In the genomic region with DNA sequence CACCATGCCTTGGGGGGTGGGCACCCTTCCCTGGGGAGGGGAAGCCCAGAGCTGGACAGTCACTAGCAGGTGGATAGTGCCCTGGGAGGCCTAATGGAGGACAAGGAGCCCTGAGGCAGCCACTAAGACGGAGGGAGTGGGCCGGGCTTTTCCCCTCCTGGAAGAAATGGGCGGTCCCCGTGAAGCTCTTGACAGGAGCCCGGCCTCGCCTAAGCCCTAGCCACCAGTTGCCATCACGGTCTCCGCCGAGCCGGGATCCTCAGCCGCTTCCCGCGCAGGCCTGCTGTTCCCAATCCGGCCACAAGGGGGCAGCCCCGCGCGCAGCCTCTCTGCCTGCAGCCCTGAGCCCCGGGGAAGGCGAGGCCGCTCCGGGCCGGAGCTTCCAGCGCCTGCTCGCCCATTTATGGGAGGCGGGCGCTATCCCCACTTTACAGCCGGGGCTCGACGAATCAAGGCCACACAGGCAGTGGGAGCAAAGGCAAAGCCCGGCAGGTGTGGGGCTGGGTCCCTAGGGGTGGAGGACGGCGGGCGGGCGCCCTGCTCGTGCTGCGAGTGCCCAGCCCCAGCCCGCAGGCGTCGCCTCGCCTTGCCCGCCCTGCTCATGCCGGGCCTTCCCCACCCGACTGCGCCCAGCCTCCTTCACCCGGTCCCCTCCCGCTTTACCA, we compare ENCODE assay signal across 8 cellular contexts.
DNase-seq lines count a peak whose midpoint lies in the region; ATAC-seq and TF ChIP-seq lines count a peak whose summit lies in the region.

No MANE protein-coding gene starts in this region.

- peak overlapping the region in 4 of 5 donors; percentile 0 to 80 (median 64) for H3K27ac ChIP-seq in stomach

- peaks cover 2% of the 10 kb centered on the region for H3K4me1 Mint-ChIP-seq in activated T-cell treated with anti-CD3 and anti-CD28 coated beads, Interleukin-2, amount 50 U/mL, for 4 hours (ENCODE audit: low read depth)
- H3K4me1 Mint-ChIP-seq in naive thymus-derived CD8-positive, alpha-beta T cell, result peaks cover 0 to 19% (median 1%) of the 10 kb centered on the region in 4 donors

- no peak for TF ChIP-seq EP300 in stomach (IDR thresholded peaks at IDR 0.05)

- no peak overlapping the region for H3K4me3 ChIP-seq in fibroblast of mammary gland (ENCODE audit: control insufficient read depth, low read depth, low read length)
- H3K4me3 ChIP-seq in stomach, result peak overlapping the region; percentile 51 to 60 (median 52)

- peak; percentile 68 for DNase-seq in G401 (ENCODE audit: low spot score)
- DNase-seq in NCI-H774 (lab: John Stamatoyannopoulos, UW), result peak; percentile 68
- DNase-seq in activated T-cell treated with anti-CD3 and anti-CD28 coated beads, Interleukin-2, amount 50 U/mL, for 4 hours, result peak; percentile 75
- peak; percentile 49 for DNase-seq in fibroblast of mammary gland (ENCODE audit: low read depth)
- DNase-seq in naive thymus-derived CD8-positive, alpha-beta T cell, result peak in 7 of 10 donors; percentile 22 to 72 (median 52)
- DNase-seq in stomach, result peak; percentile 86

- intact Hi-C loops in stomach (cut with DNase I; ENCODE audit: low total_unique reads), result no loop called here

- TF ChIP-seq CTCF in fibroblast of mammary gland (conservative IDR thresholded peaks at IDR 0.05; ENCODE audit: control insufficient read depth, insufficient read depth, low read depth, low read length), result peak; percentile 77
- TF ChIP-seq CTCF in stomach (IDR thresholded peaks at IDR 0.05), result peak in 5 of 7 experiments; percentile 83 to 100 (median 97)

- 7 to 25% (median 16%) methylated on average over 16 to 46 of the region's 46 CpGs for WGBS in stomach, 5 donors

- no peaks in the 10 kb centered on the region for H3K9me3 ChIP-seq in stomach

- peaks cover 10% of the 10 kb centered on the region for H3K36me3 Mint-ChIP-seq in activated T-cell treated with anti-CD3 and anti-CD28 coated beads, Interleukin-2, amount 50 U/mL, for 4 hours (ENCODE audit: insufficient read depth)
- H3K36me3 Mint-ChIP-seq in naive thymus-derived CD8-positive, alpha-beta T cell, result peaks cover 0 to 67% (median 9%) of the 10 kb centered on the region in 3 donors

- peaks cover 19 to 40% (median 29%) of the 10 kb centered on the region in 4 donors for H3K4me1 ChIP-seq in stomach

- ATAC-seq in HG03066 (IDR thresholded peaks at IDR 0.05; ENCODE audit: low read depth, unreplicated experiment) (peak; percentile 46), HG02970 (IDR thresholded peaks at IDR 0.05; ENCODE audit: low FRiP score, unreplicated experiment) (no peak)
- peak; percentile 78 to 82 for ATAC-seq in activated T-cell treated with anti-CD3 and anti-CD28 coated beads, Interleukin-2, amount 50 U/mL, for 4 hours
- peak in 1 of 2 donors; percentile 80 for ATAC-seq in naive thymus-derived CD8-positive, alpha-beta T cell

- peaks cover 6 to 69% (median 50%) of the 10 kb centered on the region in 4 donors for H3K36me3 ChIP-seq in stomach

- no peak overlapping the region for H3K4me3 Mint-ChIP-seq in activated T-cell treated with anti-CD3 and anti-CD28 coated beads, Interleukin-2, amount 50 U/mL, for 4 hours
- H3K4me3 Mint-ChIP-seq in naive thymus-derived CD8-positive, alpha-beta T cell, result no peak overlapping the region

- in situ Hi-C loops in G401 (cut with HindIII; ENCODE audit: low sequenced_read_pairs), result no loop called here

- H3K27me3 ChIP-seq in stomach, result no peaks in the 10 kb centered on the region

- TF ChIP-seq POLR2A in stomach (IDR thresholded peaks at IDR 0.05), result no peak

- H3K9me3 Mint-ChIP-seq in activated T-cell treated with anti-CD3 and anti-CD28 coated beads, Interleukin-2, amount 50 U/mL, for 4 hours, result no peaks in the 10 kb centered on the region
- H3K9me3 Mint-ChIP-seq in naive thymus-derived CD8-positive, alpha-beta T cell, result no peaks in the 10 kb centered on the region

- peak overlapping the region in 3 of 10 donors; percentile 14 to 82 (median 43) for H3K27ac Mint-ChIP-seq in naive thymus-derived CD8-positive, alpha-beta T cell

- POLR2A ChIA-PET in naive thymus-derived CD8-positive, alpha-beta T cell (lab: Charles Lee), result interaction anchor here (0.8 to 1.7 kb wide), 3 partner anchors 21 to 49 kb away, joined by 3 to 5 read pairs (median 4); no protein-coding TSS in a partner anchor

- H3K27me3 Mint-ChIP-seq in activated T-cell treated with anti-CD3 and anti-CD28 coated beads, Interleukin-2, amount 50 U/mL, for 4 hours (ENCODE audit: low read depth), result no peaks in the 10 kb centered on the region
- H3K27me3 Mint-ChIP-seq in naive thymus-derived CD8-positive, alpha-beta T cell, result no peaks in the 10 kb centered on the region
